9 cellular contexts compared by ENCODE assay signal in genomic region chr1:164660415-164661174, GRCh38.
A peak's percentile ranks its signal among the peaks of the same experiment; 100 is the strongest.
DNase-seq lines count a peak whose midpoint lies in the region; ATAC-seq and TF ChIP-seq lines count a peak whose summit lies in the region.
"Had no signal": no experiment of that assay in that cellular context is flagged by ENCODE, and none has a peak within 500 bp of the region (broad histone marks: within the 10 kb centered on the region; RNA-seq: fewer than 3 reads in every experiment).

No MANE protein-coding gene starts in this region.

- peak overlapping the region; percentile 34 for H3K27ac ChIP-seq in upper lobe of right lung
- H3K27ac ChIP-seq in RWPE1 = no peak overlapping the region
- H3K27ac ChIP-seq: SJSA1 had no signal

- CTCF ChIA-PET in RWPE1 (lab: Yijun Ruan, JAX) = interaction anchor here (0.5 to 0.6 kb wide), 5 partner anchors 16 to 1765 kb away, joined by 3 to 7 read pairs (median 3); no protein-coding TSS in a partner anchor

- H3K4me3 ChIP-seq in fibroblast of pulmonary artery (replicated peaks; ENCODE audit: low read depth, low read length) = no peak overlapping the region
- H3K4me3 ChIP-seq in upper lobe of right lung = no peak overlapping the region
- H3K4me3 ChIP-seq: SJSA1 had no signal

- no peaks in the 10 kb centered on the region for H3K27me3 ChIP-seq in upper lobe of right lung
- H3K27me3 ChIP-seq: SJSA1 had no signal

- ATAC-seq in GM18502 (IDR thresholded peaks at IDR 0.05; ENCODE audit: poor library complexity, unreplicated experiment) = peak; percentile 93
- peak; percentile 89 for ATAC-seq in upper lobe of right lung

- no peaks in the 10 kb centered on the region for H3K36me3 ChIP-seq in upper lobe of right lung
- H3K36me3 ChIP-seq: SJSA1 had no signal

- TF ChIP-seq CTCF in fibroblast of pulmonary artery (IDR thresholded peaks at IDR 0.05; ENCODE audit: low read length, missing control alignments) (no peak), upper lobe of right lung (IDR thresholded peaks at IDR 0.05) (no peak), RWPE1 (conservative IDR thresholded peaks at IDR 0.05; ENCODE audit: low read depth) (no peak)

- POLR2A ChIA-PET in RWPE1 (lab: Yijun Ruan, JAX; ENCODE audit: low non-redundant PET) = interaction anchor here (0.6 to 0.9 kb wide), 2 partner anchors 22 to 128 kb away, joined by 3 to 5 read pairs; no protein-coding TSS in a partner anchor

- DNase-seq in H4 (ENCODE audit: low spot score) = peak; percentile 66
- peak; percentile 93 for DNase-seq in NCI-H2107 treated with DMSO at 0.1 percent for 48 hours (lab: John Stamatoyannopoulos, UW; ENCODE audit: unreplicated experiment)
- DNase-seq in fibroblast of pulmonary artery (ENCODE audit: low read depth) = peak; percentile 29
- DNase-seq in upper lobe of right lung = no peak
- DNase-seq in COR-L47 (lab: John Stamatoyannopoulos, UW) = no peak
- no peak for DNase-seq in 8988T
- no peak for DNase-seq in RWPE1 (ENCODE audit: low spot score)

- no peaks in the 10 kb centered on the region for H3K9me3 ChIP-seq in upper lobe of right lung
- H3K9me3 ChIP-seq: SJSA1 had no signal

- peaks cover 18% of the 10 kb centered on the region for H3K4me1 ChIP-seq in upper lobe of right lung
- H3K4me1 ChIP-seq: SJSA1 had no signal

- intact Hi-C loops in upper lobe of right lung (cut with DNase I) = no loop called here

Comparison
In these comparisons a context has a peak if more than half of its experiments do, and no peak if none do; other contexts are left out.
1. DNase-seq: peak in H4 (single experiment), NCI-H2107 treated with DMSO at 0.1 percent for 48 hours (single experiment) and fibroblast of pulmonary artery (single experiment); none in upper lobe of right lung (single experiment), COR-L47 (single experiment), 8988T (single experiment) and RWPE1 (single experiment).